ENCODE assay signal across 16 cellular contexts in genomic region chr7:100163871-100164270, GRCh38. TPM values are rescaled to one million over a fixed set of nuclear protein-coding genes. Genes with fewer than 3 reads are reported as not detected.
DNase-seq lines count a peak whose midpoint lies in the region; ATAC-seq and TF ChIP-seq lines count a peak whose summit lies in the region.
"Had no signal": no experiment of that assay in that cellular context is flagged by ENCODE, and none has a peak within 500 bp of the region (broad histone marks: within the 10 kb centered on the region; RNA-seq: fewer than 3 reads in every experiment).

No MANE protein-coding gene starts in this region.

- H3K4me3 Mint-ChIP-seq in activated naive CD8-positive, alpha-beta T cell: no peak overlapping the region
- no peak overlapping the region for H3K4me3 Mint-ChIP-seq in activated naive CD8-positive, alpha-beta T cell treated with anti-CD3 and anti-CD28 coated beads, Interleukin-2, amount 50 U/mL, for 24 hours
- H3K4me3 Mint-ChIP-seq in activated CD4-positive, alpha-beta memory T cell treated with anti-CD3 and anti-CD28 coated beads, Interleukin-2, amount 10 ng/mL, durations not matched to agents 7 days and 5 days: no peak overlapping the region
- H3K4me3 Mint-ChIP-seq in Caco-2 (ENCODE audit: unreplicated experiment): no peak overlapping the region

- no peaks in the 10 kb centered on the region for H3K9me3 Mint-ChIP-seq in activated naive CD8-positive, alpha-beta T cell (ENCODE audit: low read depth)
- H3K9me3 Mint-ChIP-seq in activated naive CD8-positive, alpha-beta T cell treated with anti-CD3 and anti-CD28 coated beads, Interleukin-2, amount 50 U/mL, for 24 hours: no peaks in the 10 kb centered on the region
- H3K9me3 Mint-ChIP-seq in activated CD4-positive, alpha-beta memory T cell treated with anti-CD3 and anti-CD28 coated beads, Interleukin-2, amount 10 ng/mL, durations not matched to agents 7 days and 5 days: no peaks in the 10 kb centered on the region
- no peaks in the 10 kb centered on the region for H3K9me3 Mint-ChIP-seq in Caco-2 (ENCODE audit: unreplicated experiment)

- no peak for DNase-seq in activated naive CD8-positive, alpha-beta T cell treated with anti-CD3 and anti-CD28 coated beads, Interleukin-2, amount 50 U/mL, for 24 hours
- no peak for DNase-seq in activated CD4-positive, alpha-beta memory T cell treated with anti-CD3 and anti-CD28 coated beads, Interleukin-2, amount 10 ng/mL, durations not matched to agents 7 days and 5 days
- no peak for DNase-seq in left lobe of liver (ENCODE audit: low spot score)
- no peak for DNase-seq in stimulated activated CD8-positive, alpha-beta memory T cell treated with anti-CD3 and anti-CD28 coated beads, Interleukin-4, amount 100 ng/mL, for 48 hours
- no peak for DNase-seq in Caco-2
- no peak for DNase-seq in NOMO-1 treated with dmso at 0.1 percent for 144 hours (lab: John Stamatoyannopoulos, UW; ENCODE audit: unreplicated experiment)
- DNase-seq in right cardiac atrium: no peak
- DNase-seq: C1 segment of cervical spinal cord, DMS 273 treated with DMSO at 0.1 percent for 48 hours, glutamatergic neuron, MM.1S, NCI-H1417 treated with DMSO at 0.1 percent for 48 hours, NCI-H2107 had no signal

- H3K4me1 Mint-ChIP-seq in activated naive CD8-positive, alpha-beta T cell (ENCODE audit: low read depth): peaks cover 66% of the 10 kb centered on the region
- H3K4me1 Mint-ChIP-seq in activated naive CD8-positive, alpha-beta T cell treated with anti-CD3 and anti-CD28 coated beads, Interleukin-2, amount 50 U/mL, for 24 hours: peaks cover 53% of the 10 kb centered on the region
- H3K4me1 Mint-ChIP-seq in activated CD4-positive, alpha-beta memory T cell treated with anti-CD3 and anti-CD28 coated beads, Interleukin-2, amount 10 ng/mL, durations not matched to agents 7 days and 5 days: peaks cover 67% of the 10 kb centered on the region
- peaks cover 37% of the 10 kb centered on the region for H3K4me1 Mint-ChIP-seq in Caco-2 (ENCODE audit: low read depth, unreplicated experiment)

- H3K27me3 ChIP-seq in Caco-2 (replicated peaks; ENCODE audit: control insufficient read depth, insufficient read depth, low read length) (no peaks in the 10 kb centered on the region), right cardiac atrium (ENCODE audit: control insufficient read depth, insufficient read depth) (no peaks in the 10 kb centered on the region)

- H3K27ac ChIP-seq in right cardiac atrium (ENCODE audit: low read length): no peak overlapping the region
- H3K27ac ChIP-seq: coronary artery had no signal

- H3K36me3 Mint-ChIP-seq in activated naive CD8-positive, alpha-beta T cell: no peaks in the 10 kb centered on the region
- no peaks in the 10 kb centered on the region for H3K36me3 Mint-ChIP-seq in activated naive CD8-positive, alpha-beta T cell treated with anti-CD3 and anti-CD28 coated beads, Interleukin-2, amount 50 U/mL, for 24 hours (ENCODE audit: low read depth)
- no peaks in the 10 kb centered on the region for H3K36me3 Mint-ChIP-seq in activated CD4-positive, alpha-beta memory T cell treated with anti-CD3 and anti-CD28 coated beads, Interleukin-2, amount 10 ng/mL, durations not matched to agents 7 days and 5 days (ENCODE audit: low read depth)
- peaks cover 15% of the 10 kb centered on the region for H3K36me3 Mint-ChIP-seq in Caco-2 (ENCODE audit: insufficient read depth, unreplicated experiment)

- intact Hi-C loops in Caco-2 (cut with micrococcal nuclease; ENCODE audit: unreplicated experiment): no loop called here
- intact Hi-C loops in right cardiac atrium (cut with DNase I): no loop called here

- H3K4me3 ChIP-seq in Caco-2 (ENCODE audit: low read depth, low read length) (no peak overlapping the region), right cardiac atrium (ENCODE audit: low read length) (no peak overlapping the region)
- H3K4me3 ChIP-seq: coronary artery, K562 had no signal

- no peaks in the 10 kb centered on the region for H3K36me3 ChIP-seq in Caco-2 (ENCODE audit: control insufficient read depth, insufficient read depth, low read length)

- BruUV-seq in Caco-2 (replicated peaks; lab: Mats Ljungman, UMichigan): no TSS peak

- H3K4me1 ChIP-seq in Caco-2: peaks cover 32% of the 10 kb centered on the region
- peaks cover 3% of the 10 kb centered on the region for H3K4me1 ChIP-seq in right cardiac atrium (ENCODE audit: control insufficient read depth, insufficient read depth, low read length)

- H3K9me3 ChIP-seq in Caco-2 (no peaks in the 10 kb centered on the region), right cardiac atrium (ENCODE audit: control insufficient read depth, low read length) (no peaks in the 10 kb centered on the region)

- no peaks in the 10 kb centered on the region for H3K27me3 Mint-ChIP-seq in activated naive CD8-positive, alpha-beta T cell
- H3K27me3 Mint-ChIP-seq in activated naive CD8-positive, alpha-beta T cell treated with anti-CD3 and anti-CD28 coated beads, Interleukin-2, amount 50 U/mL, for 24 hours: peaks cover 15% of the 10 kb centered on the region
- peaks cover 22% of the 10 kb centered on the region for H3K27me3 Mint-ChIP-seq in activated CD4-positive, alpha-beta memory T cell treated with anti-CD3 and anti-CD28 coated beads, Interleukin-2, amount 10 ng/mL, durations not matched to agents 7 days and 5 days
- H3K27me3 Mint-ChIP-seq in Caco-2 (ENCODE audit: insufficient read depth, unreplicated experiment): no peaks in the 10 kb centered on the region

- no peak for TF ChIP-seq CTCF in Caco-2 (IDR thresholded peaks at IDR 0.05; ENCODE audit: insufficient read depth in 1 of 2, low read depth in 1 of 2, low read length in 1 of 2, severe bottlenecking in 1 of 2, unreplicated experiment in 1 of 2)

- POLR2A ChIA-PET in activated CD4-positive, alpha-beta memory T cell treated with anti-CD3 and anti-CD28 coated beads, Interleukin-2, amount 10 ng/mL, durations not matched to agents 7 days and 5 days (lab: Charles Lee): interaction anchor here (0.6 to 1.3 kb wide), 3 partner anchors 15 to 266 kb away, joined by 3 to 5 read pairs (median 3); partner anchors contain the start of gene LAMTOR4
- POLR2A ChIA-PET in Caco-2 (lab: Charles Lee): no interaction called here

- peak overlapping the region; percentile 92 for H3K27ac Mint-ChIP-seq in activated naive CD8-positive, alpha-beta T cell
- no peak overlapping the region for H3K27ac Mint-ChIP-seq in activated naive CD8-positive, alpha-beta T cell treated with anti-CD3 and anti-CD28 coated beads, Interleukin-2, amount 50 U/mL, for 24 hours
- peak overlapping the region; percentile 73 for H3K27ac Mint-ChIP-seq in activated CD4-positive, alpha-beta memory T cell treated with anti-CD3 and anti-CD28 coated beads, Interleukin-2, amount 10 ng/mL, durations not matched to agents 7 days and 5 days
- no peak overlapping the region for H3K27ac Mint-ChIP-seq in Caco-2 (ENCODE audit: unreplicated experiment)

- ATAC-seq in activated naive CD8-positive, alpha-beta T cell treated with anti-CD3 and anti-CD28 coated beads, Interleukin-2, amount 50 U/mL, for 24 hours: no peak
- ATAC-seq in left lobe of liver (peak; percentile 19), right cardiac atrium (no peak)
- ATAC-seq: K562 had no signal

- CTCF ChIA-PET in activated CD4-positive, alpha-beta memory T cell treated with anti-CD3 and anti-CD28 coated beads, Interleukin-2, amount 10 ng/mL, durations not matched to agents 7 days and 5 days (lab: Charles Lee): interaction anchor here (0.6 to 1.3 kb wide), 7 partner anchors 13 to 201 kb away, joined by 3 to 11 read pairs (median 4); partner anchors contain the start of genes GPC2 and LAMTOR4
- CTCF ChIA-PET in Caco-2 (lab: Charles Lee): interaction anchor here (0.7 to 1.1 kb wide), 3 partner anchors 13 to 130 kb away, joined by 3 to 4 read pairs (median 3); partner anchors contain the start of gene GPC2

- WGBS in right cardiac atrium: 89% methylated on average over 5 of the region's 5 CpGs

RNA-seq across cellular contexts. Expression of gene GAL3ST4, which starts 4.5 kb away (rescaled TPM):
- 1 to 10 TPM; 2.4 to 2.7 TPM for total RNA-seq in activated CD4-positive, alpha-beta memory T cell treated with anti-CD3 and anti-CD28 coated beads, Interleukin-2, amount 10 ng/mL, durations not matched to agents 7 days and 5 days
- total RNA-seq in left lobe of liver (0.35 TPM), Caco-2 (2022) (0.56 and 0.88 TPM in 2 replicates), right cardiac atrium (1 to 10 TPM; 2.0 to 3.5 (median 2.3) TPM)
- 1.7 TPM for polyA plus RNA-seq in right cardiac atrium

RNA-seq across cellular contexts. Expression of gene TRAPPC14, which starts 5.3 kb away (rescaled TPM):
- 10 to 100 TPM; 37.8 to 41.2 TPM for total RNA-seq in activated CD4-positive, alpha-beta memory T cell treated with anti-CD3 and anti-CD28 coated beads, Interleukin-2, amount 10 ng/mL, durations not matched to agents 7 days and 5 days
- 7.9 TPM for total RNA-seq in left lobe of liver
- 23.2 and 23.5 TPM in 2 replicates for total RNA-seq in Caco-2 (2022)
- total RNA-seq in right cardiac atrium: 10 to 100 TPM in 2 of 4 donors, 1 to 10 TPM in 2; 7.2 to 11.5 (median 9.7) TPM
- 7.7 TPM for polyA plus RNA-seq in right cardiac atrium

RNA-seq across cellular contexts. Expression of gene GPC2, which starts 13.3 kb away (rescaled TPM):
- 1 to 10 TPM; 3.8 to 4.8 TPM for total RNA-seq in activated CD4-positive, alpha-beta memory T cell treated with anti-CD3 and anti-CD28 coated beads, Interleukin-2, amount 10 ng/mL, durations not matched to agents 7 days and 5 days
- total RNA-seq in left lobe of liver (0.18 TPM), Caco-2 (2022) (5.0 and 9.7 TPM in 2 replicates), right cardiac atrium (under 1 TPM; 0.09 to 0.78 (median 0.29) TPM)
- polyA plus RNA-seq in right cardiac atrium: 0.38 TPM

RNA-seq across cellular contexts. Expression of gene STAG3, which starts 13.8 kb away (rescaled TPM):
- 10 to 100 TPM; 12.9 to 13.1 TPM for total RNA-seq in activated CD4-positive, alpha-beta memory T cell treated with anti-CD3 and anti-CD28 coated beads, Interleukin-2, amount 10 ng/mL, durations not matched to agents 7 days and 5 days
- total RNA-seq in left lobe of liver: 3.1 TPM
- 1.3 TPM in 2 replicates for total RNA-seq in Caco-2 (2022)
- total RNA-seq in right cardiac atrium: 1 to 10 TPM in 1 of 4 donors, under 1 TPM in 2, not detected in 1; 0.64 to 1.1 (median 0.91) TPM
- polyA plus RNA-seq in right cardiac atrium: 0.41 TPM

RNA-seq across cellular contexts. Expression of gene LAMTOR4, which starts 15.2 kb away (rescaled TPM):
- 100 to 1,000 TPM; 164 to 167 TPM for total RNA-seq in activated CD4-positive, alpha-beta memory T cell treated with anti-CD3 and anti-CD28 coated beads, Interleukin-2, amount 10 ng/mL, durations not matched to agents 7 days and 5 days
- 40.9 TPM for total RNA-seq in left lobe of liver
- total RNA-seq in Caco-2 (2022): 107 and 110 TPM in 2 replicates
- total RNA-seq in right cardiac atrium: 100 to 1,000 TPM in 2 of 4 donors, 10 to 100 TPM in 2; 88.7 to 118 (median 108) TPM
- 193 TPM for polyA plus RNA-seq in right cardiac atrium

Comparison
In these comparisons a context has a peak if more than half of its experiments do, and no peak if none do; other contexts are left out.
1. H3K27ac Mint-ChIP-seq: peak in activated naive CD8-positive, alpha-beta T cell (single experiment) and activated CD4-positive, alpha-beta memory T cell treated with anti-CD3 and anti-CD28 coated beads, Interleukin-2, amount 10 ng/mL, durations not matched to agents 7 days and 5 days (single experiment); none in activated naive CD8-positive, alpha-beta T cell treated with anti-CD3 and anti-CD28 coated beads, Interleukin-2, amount 50 U/mL, for 24 hours (single experiment) and Caco-2 (single experiment).